In the genomic region with DNA sequence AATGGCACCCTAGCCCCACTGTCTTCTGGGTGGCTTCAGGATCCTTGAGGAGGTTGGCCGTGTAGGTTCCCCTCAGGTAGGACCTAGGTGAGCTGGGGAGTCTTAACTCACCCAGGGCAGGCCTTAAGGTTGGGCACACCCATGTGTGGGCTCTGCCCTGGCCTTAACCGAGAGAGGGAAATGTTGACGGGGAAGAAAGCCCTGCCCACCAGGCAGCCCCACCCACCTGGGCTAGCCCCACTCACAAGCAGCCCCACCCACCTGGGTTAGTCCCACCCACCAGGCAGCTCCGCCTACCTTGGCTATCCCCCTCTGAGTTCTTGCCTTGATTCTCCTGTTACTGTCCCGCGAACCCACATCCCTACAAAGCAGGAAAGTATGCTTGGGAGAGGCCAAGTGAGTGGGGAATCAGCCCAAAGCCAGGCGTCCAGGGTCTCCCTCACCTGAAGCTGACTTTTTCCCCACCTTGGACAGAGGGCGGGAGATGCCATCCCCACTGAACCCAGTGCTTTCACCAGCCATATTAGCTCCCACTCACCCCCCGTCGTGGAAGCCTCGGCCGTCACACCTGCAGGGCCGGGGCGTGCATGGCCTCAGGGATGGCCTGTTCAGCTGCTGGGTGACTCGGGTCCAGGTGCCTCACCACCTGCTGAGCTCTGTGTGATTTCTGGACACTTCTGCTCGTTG, we compare ENCODE assay signal across 9 cellular contexts. TPM values are rescaled to one million over a fixed set of nuclear protein-coding genes. Genes with fewer than 3 reads are reported as not detected.
DNase-seq lines count a peak whose midpoint lies in the region; ATAC-seq and TF ChIP-seq lines count a peak whose summit lies in the region.
"Had no signal": no experiment of that assay in that cellular context is flagged by ENCODE, and none has a peak within 500 bp of the region (broad histone marks: within the 10 kb centered on the region; RNA-seq: fewer than 3 reads in every experiment).

A gene (plus strand): TSS at position 337 of the 687 bp plus-strand sequence. CDS start 1,200 bp downstream, outside the sequence.

- H3K4me3 ChIP-seq in RWPE2 (ENCODE audit: severe bottlenecking) (no peak within 1 kb of the TSS), colonic mucosa (no peak within 1 kb of the TSS)

- peak; percentile 28; the same call in 1 of the 3 replicates for ATAC-seq in RWPE2 (ENCODE audit: low read depth)
- ATAC-seq in HG02884 (IDR thresholded peaks at IDR 0.05; ENCODE audit: unreplicated experiment): no peak
- ATAC-seq in GM19463 (IDR thresholded peaks at IDR 0.05; ENCODE audit: unreplicated experiment): no peak

- H3K27ac ChIP-seq in RWPE2 (ENCODE audit: poor library complexity, severe bottlenecking) (peak within 1 kb of the TSS; percentile 96), colonic mucosa (peak within 1 kb of the TSS; percentile 51)
- H3K27ac ChIP-seq: neutrophil had no signal

- DNase-seq in activated T-cell treated with anti-CD3 and anti-CD28 coated beads for 24 hours (ENCODE audit: low read depth) (peak; percentile 17), activated T-cell treated with anti-CD3 and anti-CD28 coated beads for 4 hours (no peak), RWPE2 (ENCODE audit: low spot score) (no peak), colonic mucosa (peak; percentile 89), NCI-H1417 (lab: John Stamatoyannopoulos, UW) (no peak)
- DNase-seq in stimulated activated CD4-positive, alpha-beta T cell treated with anti-CD3 and anti-CD28 coated beads, Interleukin-2, amount 100 ng/mL, for 24 hours: peak; percentile 42 to 59

- H3K27me3 ChIP-seq in RWPE2 (ENCODE audit: insufficient read depth, poor library complexity, severe bottlenecking) (no peaks in the 10 kb centered on the region), colonic mucosa (no peaks in the 10 kb centered on the region)
- H3K27me3 ChIP-seq: neutrophil had no signal

- peaks cover 30% of the 10 kb centered on the region for H3K4me1 ChIP-seq in RWPE2 (ENCODE audit: insufficient read depth, poor library complexity, severe bottlenecking)
- H3K4me1 ChIP-seq in colonic mucosa: peaks cover 29% of the 10 kb centered on the region

- peak within 1 kb of the TSS; percentile 31 to 62 for H3K9ac ChIP-seq in colonic mucosa (ENCODE audit: low read depth in 2 of 2, low read length in 2 of 2)

- intact Hi-C loops in colonic mucosa (cut with DNase I): loop anchor here (5.0 to 10.0 kb wide), 2 partner anchors 171 to 348 kb away; a partner anchor contains a TSS

- TF ChIP-seq CTCF in RWPE2 (IDR thresholded peaks at IDR 0.05; ENCODE audit: poor library complexity, severe bottlenecking) (no peak), colonic mucosa (IDR thresholded peaks at IDR 0.05) (no peak)

- H3K9me3 ChIP-seq in RWPE2 (ENCODE audit: severe bottlenecking) (no peaks in the 10 kb centered on the region), colonic mucosa (no peaks in the 10 kb centered on the region)
- H3K9me3 ChIP-seq: neutrophil had no signal

- H3K36me3 ChIP-seq in RWPE2 (ENCODE audit: low read depth) (no peaks in the 10 kb centered on the region), colonic mucosa (no peaks in the 10 kb centered on the region)
- H3K36me3 ChIP-seq: neutrophil had no signal

RNA-seq across cellular contexts. Expression of the gene that starts here (rescaled TPM):
- 1 to 10 TPM; 4.5 to 8.2 TPM for total RNA-seq in colonic mucosa

Comparison
In these comparisons a context has a peak if more than half of its experiments do, and no peak if none do; other contexts are left out.
1. DNase-seq: peak in activated T-cell treated with anti-CD3 and anti-CD28 coated beads for 24 hours (single experiment), colonic mucosa (single experiment) and stimulated activated CD4-positive, alpha-beta T cell treated with anti-CD3 and anti-CD28 coated beads, Interleukin-2, amount 100 ng/mL, for 24 hours (2 of 2); none in activated T-cell treated with anti-CD3 and anti-CD28 coated beads for 4 hours (single experiment), RWPE2 (single experiment) and NCI-H1417 (0 of 3).